ENCODE assay signal across 28 cellular contexts in the genomic region with DNA sequence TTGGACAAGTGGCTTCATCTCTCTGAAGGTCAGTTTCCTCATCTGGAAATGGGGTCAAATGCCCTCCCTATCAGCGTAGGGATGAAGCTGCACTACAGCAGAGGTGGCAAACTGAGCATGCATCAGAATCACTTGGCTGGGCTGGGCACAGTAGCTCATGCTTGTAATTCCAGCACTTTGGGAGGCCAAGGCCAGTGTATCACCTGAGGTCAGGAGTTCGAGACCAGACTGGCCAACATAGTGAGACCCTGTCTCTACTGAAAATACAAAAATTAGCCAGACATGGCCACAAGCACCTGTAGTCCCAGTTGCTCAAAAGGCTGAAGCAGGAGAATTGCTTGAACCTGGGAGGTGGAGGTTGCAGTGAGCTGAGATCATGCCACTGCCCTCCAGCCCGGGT. TPM values are rescaled to one million over a fixed set of nuclear protein-coding genes. Genes with fewer than 3 reads are reported as not detected.
"Had no signal": no experiment of that assay in that cellular context is flagged by ENCODE, and none has a peak within 500 bp of the region (broad histone marks: within the 10 kb centered on the region; RNA-seq: fewer than 3 reads in every experiment).

No MANE protein-coding gene starts in this region.

- ATAC-seq: activated CD8-positive, alpha-beta T cell treated with anti-CD3 and anti-CD28 coated beads, Interleukin-2, amount 10 ng/mL, durations not matched to agents 7 days and 5 days; Panc1; SK-N-SH treated with all-trans-retinoic acid at 6 μM for 48 hours had no signal

- DNase-seq: activated CD4-positive, alpha-beta T cell treated with anti-CD3 and anti-CD28 coated beads for 48 hours; activated CD4-positive, alpha-beta T cell treated with anti-CD3 and anti-CD28 coated beads, Interleukin-2, amount 50 U/mL, for 4 hours; activated CD4-positive, CD25-positive, alpha-beta regulatory T cell treated with anti-CD3 and anti-CD28 coated beads, Interleukin-2, amount 50 U/mL, for 72 hours; activated CD8-positive, alpha-beta memory T cell treated with anti-CD3 and anti-CD28 coated beads, Interleukin-2, amount 50 U/mL, for 48 hours; activated CD8-positive, alpha-beta T cell treated with anti-CD3 and anti-CD28 coated beads, Interleukin-2, amount 10 ng/mL, durations not matched to agents 7 days and 5 days; activated naive CD4-positive, alpha-beta T cell; activated T-cell treated with anti-CD3 and anti-CD28 coated beads, Interleukin-2, amount 50 U/mL, for 1 hour; amygdala; NCI-H1092; NCI-H1417 treated with DMSO at 0.1 percent for 48 hours; NCI-H1694; NCI-H2029; NCI-H2107; NCI-H2171 treated with DMSO at 0.1 percent for 48 hours; NCI-H226; NCI-H526 treated with DMSO at 0.1 percent for 48 hours; NCI-H82; NK-92 treated with Interleukin-12 subunit alpha and Interleukin-12 subunit beta, amount 100 ng/mL, for 24 hours; OCI-M1; Right ventricle myocardium superior; RPMI8226; SJCRH30; SW 1271 had no signal

- H3K36me3 ChIP-seq: SJCRH30 had no signal

- H3K9me3 ChIP-seq: SJCRH30 had no signal

- FAIRE-seq: astrocyte had no signal

- H3K4me1 ChIP-seq: SJCRH30 had no signal

- H3K27ac ChIP-seq: SJCRH30 had no signal

- H3K4me3 ChIP-seq: SJCRH30 had no signal

RNA-seq across cellular contexts. Expression of a gene that starts 6.7 kb away (rescaled TPM):
- total RNA-seq: activated CD8-positive, alpha-beta T cell treated with anti-CD3 and anti-CD28 coated beads, Interleukin-2, amount 10 ng/mL, durations not matched to agents 7 days and 5 days; LHCN-M2; NCI-H460 had no signal

RNA-seq across cellular contexts. Expression of a gene that starts 27.0 kb away (rescaled TPM):
- total RNA-seq: NCI-H460, Right ventricle myocardium superior had no signal
